In the genomic region with DNA sequence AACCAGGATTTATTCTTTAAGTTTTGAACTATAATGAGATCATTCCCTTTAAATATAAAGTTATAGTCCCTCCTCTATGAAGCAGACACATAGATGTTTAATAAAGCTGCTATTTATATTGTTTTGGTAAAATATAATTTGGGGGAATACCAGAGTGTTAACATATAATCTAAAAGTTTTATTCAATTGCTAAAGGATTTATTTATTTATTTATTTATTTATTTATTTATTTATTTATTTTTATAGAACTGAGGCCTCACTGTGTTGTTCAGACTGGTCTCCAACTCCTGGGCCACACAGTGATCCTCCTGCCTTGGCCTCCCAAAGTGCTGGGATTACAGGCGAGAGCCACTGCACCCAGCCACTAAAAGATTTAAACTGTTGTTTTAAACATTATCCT, we compare ENCODE assay signal across 27 cellular contexts.
"Had no signal": no experiment of that assay in that cellular context is flagged by ENCODE, and none has a peak within 500 bp of the region (broad histone marks: within the 10 kb centered on the region; RNA-seq: fewer than 3 reads in every experiment).

No MANE protein-coding gene starts in this region.

- DNase-seq: stimulated activated CD4-positive, alpha-beta T cell treated with anti-CD3 and anti-CD28 coated beads, Interleukin-2, amount 100 ng/mL, for 48 hours; stimulated activated CD4-positive, alpha-beta T cell treated with anti-CD3 and anti-CD28 coated beads, Interleukin-4, amount 100 ng/mL, for 1 hour; stimulated activated CD4-positive, alpha-beta T cell treated with anti-CD3 and anti-CD28 coated beads, Interleukin-4, amount 100 ng/mL, for 24 hours; stimulated activated CD4-positive, alpha-beta T cell treated with anti-CD3 and anti-CD28 coated beads, Interleukin-4, amount 100 ng/mL, for 4 hours; stimulated activated CD8-positive, alpha-beta memory T cell treated with anti-CD3 and anti-CD28 coated beads, Interleukin-4, amount 100 ng/mL, for 48 hours; stimulated activated naive B cell treated with anti-CD40 and anti-IgM and Interleukin-4, amounts not matched to agents 10 μg/mL and 1 μg/mL and 100 μg/mL, for 72 hours; stimulated activated naive CD4-positive, alpha-beta T cell; stimulated activated naive CD4-positive, alpha-beta T cell treated with Interleukin-2 at 50 U/mL for 16 hours; stimulated activated naive CD8-positive, alpha-beta T cell treated with anti-CD3 and anti-CD28 coated beads, Interleukin-15, amount 100 ng/mL, for 72 hours; stimulated activated naive CD8-positive, alpha-beta T cell treated with anti-CD3 and anti-CD28 coated beads, Interleukin-15, Interleukin-2, amounts not matched to agents 100 U/mL and 50 U/mL, for 24 hours; stomach; substantia nigra; testis; thyroid gland; tibial artery; transverse colon; trophoblast cell; upper lobe of left lung; upper lobe of right lung; uterus had no signal

- H3K36me3 ChIP-seq: uterus had no signal

- FAIRE-seq: urothelium cell line had no signal

- H3K4me1 ChIP-seq: stomach, suprapubic skin, testis, thyroid gland, tibial artery, transverse colon, upper lobe of left lung, upper lobe of right lung, uterus, vagina had no signal

- ATAC-seq: stimulated activated effector memory CD8-positive, alpha-beta T cell treated with anti-CD3 and anti-CD28 coated beads, Interleukin-12 subunit alpha, Interleukin-12 subunit beta, amount 100 ng/mL, for 72 hours; stimulated activated memory B cell treated with anti-CD40 and anti-IgM and Interleukin-4, amounts not matched to agents 10 μg/mL and 1 μg/mL and 100 μg/mL, for 72 hours; stimulated activated naive B cell treated with anti-CD40 and anti-IgM and Interleukin-4, amounts not matched to agents 10 μg/mL and 1 μg/mL and 100 μg/mL, for 72 hours; stimulated activated naive CD8-positive, alpha-beta T cell treated with anti-CD3 and anti-CD28 coated beads, Interleukin-15, amount 100 ng/mL, for 72 hours; stimulated activated naive CD8-positive, alpha-beta T cell treated with anti-CD3 and anti-CD28 coated beads, Interleukin-15, Interleukin-2, amounts not matched to agents 100 U/mL and 50 U/mL, for 24 hours; upper lobe of right lung had no signal

- H3K4me3 ChIP-seq: stomach, suprapubic skin, testis, thoracic aorta, thyroid gland, tibial artery, tibial nerve, transverse colon, upper lobe of left lung, upper lobe of right lung, uterus, vagina had no signal

- H3K27ac ChIP-seq: stomach, suprapubic skin, testis, thoracic aorta, thyroid gland, tibial artery, tibial nerve, transverse colon, upper lobe of left lung, upper lobe of right lung, uterus, vagina had no signal

- H3K9me3 ChIP-seq: stomach, suprapubic skin, testis, thoracic aorta, thyroid gland, tibial artery, tibial nerve, transverse colon, upper lobe of left lung, upper lobe of right lung, uterus, vagina had no signal
